ENCODE assay signal across 10 cellular contexts in the genomic region with DNA sequence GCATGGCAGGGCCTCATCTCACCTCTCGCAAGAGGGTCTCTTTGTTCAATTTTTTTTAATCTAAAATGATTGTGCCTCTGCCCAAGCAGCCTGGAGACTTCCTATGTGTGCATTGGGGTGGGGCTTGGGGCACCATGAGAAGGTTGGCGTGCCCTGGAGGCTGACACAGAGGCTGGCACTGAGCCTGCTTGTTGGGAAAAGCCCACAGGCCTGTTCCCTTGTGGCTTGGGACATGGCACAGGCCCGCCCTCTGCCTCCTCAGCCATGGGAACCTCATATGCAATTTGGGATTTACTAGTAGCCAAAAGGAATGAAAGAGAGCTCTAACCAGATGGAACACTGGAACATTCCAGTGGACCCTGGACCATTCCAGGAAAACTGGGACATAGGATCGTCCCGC. TPM values are rescaled to one million over a fixed set of nuclear protein-coding genes. Genes with fewer than 3 reads are reported as not detected.
DNase-seq lines count a peak whose midpoint lies in the region; ATAC-seq and TF ChIP-seq lines count a peak whose summit lies in the region.
"Had no signal": no experiment of that assay in that cellular context is flagged by ENCODE, and none has a peak within 500 bp of the region (broad histone marks: within the 10 kb centered on the region; RNA-seq: fewer than 3 reads in every experiment).

No MANE protein-coding gene starts in this region.

- H3K9me2 ChIP-seq in SU-DHL-6 (replicated peaks; ENCODE audit: insufficient read depth, low read length), result no peaks in the 10 kb centered on the region

- no peak overlapping the region for H3K4me3 ChIP-seq in CD8-positive, alpha-beta memory T cell (ENCODE audit: low read length)
- H3K4me3 ChIP-seq in SU-DHL-6 (ENCODE audit: insufficient read depth, low read length, poor library complexity, severe bottlenecking), result no peak overlapping the region
- peak overlapping the region; percentile 87 for H3K4me3 ChIP-seq in fibroblast of the aortic adventitia (ENCODE audit: low read depth, low read length)
- peak overlapping the region; percentile 65 for H3K4me3 ChIP-seq in psoas muscle

- H2AFZ ChIP-seq in SU-DHL-6 (ENCODE audit: low read depth, low read length, severe bottlenecking), result no peak overlapping the region

- CTCF ChIA-PET in CD8-positive, alpha-beta memory T cell (lab: Charles Lee), result interaction anchor here (0.8 to 1.5 kb wide), 4 partner anchors 9 to 79 kb away, joined by 3 to 6 read pairs (median 4); a partner anchor contains a TSS

- ATAC-seq in psoas muscle, result peak; percentile 36 to 79 (median 57)

- H3K36me3 ChIP-seq in CD8-positive, alpha-beta memory T cell (ENCODE audit: insufficient read depth, low read length), result no peaks in the 10 kb centered on the region
- H3K36me3 ChIP-seq in SU-DHL-6 (ENCODE audit: low read length) (no peaks in the 10 kb centered on the region), psoas muscle (ENCODE audit: insufficient read depth in 1 of 2, low read depth in 1 of 2) (no peaks in the 10 kb centered on the region)
- H3K36me3 ChIP-seq: adrenal gland had no signal

- H3K4me1 Mint-ChIP-seq in CD8-positive, alpha-beta memory T cell, result peaks cover 7 to 15% (median 10%) of the 10 kb centered on the region in 3 donors

- H3K4me3 Mint-ChIP-seq in CD8-positive, alpha-beta memory T cell, result peak overlapping the region in 6 of 7 donors; percentile 65 to 77 (median 73)

- H3K27me3 ChIP-seq in CD8-positive, alpha-beta memory T cell (ENCODE audit: insufficient read depth, low read length, poor library complexity, severe bottlenecking), result no peaks in the 10 kb centered on the region
- H3K27me3 ChIP-seq in SU-DHL-6 (ENCODE audit: low read length) (no peaks in the 10 kb centered on the region), psoas muscle (ENCODE audit: insufficient read depth in 3 of 3, low read length in 2 of 3) (no peaks in the 10 kb centered on the region)
- H3K27me3 ChIP-seq: adrenal gland had no signal

- DNase-seq in CD8-positive, alpha-beta memory T cell, result no peak
- DNase-seq in fibroblast of the aortic adventitia (ENCODE audit: low read depth) (no peak), psoas muscle (peak; percentile 69 to 88), NCI-H748 (lab: John Stamatoyannopoulos, UW; ENCODE audit: unreplicated experiment) (no peak), DMS114 treated with DMSO at 0.1 percent for 48 hours (lab: John Stamatoyannopoulos, UW; ENCODE audit: unreplicated experiment) (no peak), SKM-1 (lab: John Stamatoyannopoulos, UW; ENCODE audit: unreplicated experiment) (no peak), RKO (ENCODE audit: low spot score) (no peak)

- H4K20me1 ChIP-seq in SU-DHL-6 (ENCODE audit: low read depth, low read length), result no peaks in the 10 kb centered on the region

- H3K4me1 ChIP-seq in CD8-positive, alpha-beta memory T cell (ENCODE audit: insufficient read depth, low read length), result peaks cover 7% of the 10 kb centered on the region
- H3K4me1 ChIP-seq in psoas muscle, result peaks cover 13% of the 10 kb centered on the region

- TF ChIP-seq CTCF in SU-DHL-6 (IDR thresholded peaks at IDR 0.05; ENCODE audit: insufficient read depth, low read length, poor library complexity, severe bottlenecking) (no peak), fibroblast of the aortic adventitia (IDR thresholded peaks at IDR 0.05; ENCODE audit: insufficient read depth, low read length) (no peak), psoas muscle (IDR thresholded peaks at IDR 0.05) (no peak)

- peak overlapping the region; percentile 78 for H3K4me2 ChIP-seq in SU-DHL-6 (ENCODE audit: low read depth, low read length, poor library complexity, severe bottlenecking)

- H3K9me3 ChIP-seq in CD8-positive, alpha-beta memory T cell (ENCODE audit: low read length), result no peaks in the 10 kb centered on the region
- no peaks in the 10 kb centered on the region for H3K9me3 ChIP-seq in SU-DHL-6 (ENCODE audit: insufficient read depth, low read length)
- H3K9me3 ChIP-seq in psoas muscle, result no peaks in the 10 kb centered on the region
- H3K9me3 ChIP-seq: adrenal gland had no signal

- no peaks in the 10 kb centered on the region for H3F3A ChIP-seq in SU-DHL-6 (ENCODE audit: insufficient read depth)

- intact Hi-C loops in psoas muscle (cut with DNase I), result no loop called here

- peaks cover 0 to 6% of the 10 kb centered on the region in 2 donors for H3K27me3 Mint-ChIP-seq in CD8-positive, alpha-beta memory T cell

- POLR2A ChIA-PET in CD8-positive, alpha-beta memory T cell (lab: Charles Lee), result no interaction called here

- H3K27ac ChIP-seq in CD8-positive, alpha-beta memory T cell (ENCODE audit: low read depth, low read length), result no peak overlapping the region
- H3K27ac ChIP-seq in SU-DHL-6 (ENCODE audit: low read depth, low read length) (no peak overlapping the region), psoas muscle (peak overlapping the region; percentile 78)

- peak overlapping the region in 3 of 8 donors; percentile 4 to 61 (median 47) for H3K27ac Mint-ChIP-seq in CD8-positive, alpha-beta memory T cell

- no peaks in the 10 kb centered on the region for H3K9me3 Mint-ChIP-seq in CD8-positive, alpha-beta memory T cell

- 37 to 64% (median 42%) methylated on average over 5 of the region's 5 CpGs for WGBS in psoas muscle, 3 donors

- peak overlapping the region; percentile 62 for H3K9ac ChIP-seq in SU-DHL-6 (ENCODE audit: low read length)

- no peaks in the 10 kb centered on the region for H3K79me2 ChIP-seq in SU-DHL-6 (ENCODE audit: insufficient read depth, low read length)

- no peaks in the 10 kb centered on the region for H3K36me3 Mint-ChIP-seq in CD8-positive, alpha-beta memory T cell

RNA-seq across cellular contexts. Expression of a gene that starts 8.0 kb away (rescaled TPM):
- not detected for total RNA-seq in CD8-positive, alpha-beta memory T cell
- not detected for polyA plus RNA-seq in CD8-positive, alpha-beta memory T cell
- total RNA-seq in fibroblast of the aortic adventitia (ENCODE audit: low replicate concordance) (1.3 TPM in 1 of 2 replicates, not detected in the other), psoas muscle (not detected)
- under 1 TPM; 0.10 to 0.38 (median 0.13) TPM for polyA plus RNA-seq in psoas muscle
- total RNA-seq: NCI-H460 had no signal

RNA-seq across cellular contexts. Expression of a gene that starts 11.3 kb away (rescaled TPM):
- total RNA-seq in CD8-positive, alpha-beta memory T cell, result under 1 TPM in 1 of 2 experiments, not detected in 1; 0.18 TPM
- polyA plus RNA-seq in CD8-positive, alpha-beta memory T cell, result not detected
- 0.09 and 3.7 TPM in 2 replicates for total RNA-seq in fibroblast of the aortic adventitia (ENCODE audit: low replicate concordance)
- 10 to 100 TPM in 3 of 4 donors, 1 to 10 TPM in 1; 3.3 to 22.1 (median 17.3) TPM for total RNA-seq in psoas muscle
- polyA plus RNA-seq in psoas muscle, result 10 to 100 TPM in 1 of 3 donors, 1 to 10 TPM in 2; 3.2 to 17.1 (median 9.5) TPM

RNA-seq across cellular contexts. Expression of a gene that starts 15.1 kb away (rescaled TPM):
- not detected for total RNA-seq in CD8-positive, alpha-beta memory T cell
- 0.79 TPM for polyA plus RNA-seq in CD8-positive, alpha-beta memory T cell
- total RNA-seq in fibroblast of the aortic adventitia (ENCODE audit: low replicate concordance) (2.5 and 6.5 TPM in 2 replicates), psoas muscle (100 to 1,000 TPM; 409 to 860 (median 548) TPM)
- polyA plus RNA-seq in psoas muscle, result 100 to 1,000 TPM; 210 to 581 (median 299) TPM
- total RNA-seq: NCI-H460 had no signal

RNA-seq across cellular contexts. Expression of a gene that starts 19.5 kb away (rescaled TPM):
- 1 to 10 TPM in 1 of 2 experiments, under 1 TPM in 1; 0.60 to 1.0 TPM for total RNA-seq in CD8-positive, alpha-beta memory T cell
- 12.9 TPM for polyA plus RNA-seq in CD8-positive, alpha-beta memory T cell
- not detected in 2 replicates for total RNA-seq in fibroblast of the aortic adventitia (ENCODE audit: low replicate concordance)
- total RNA-seq in psoas muscle, result under 1 TPM in 3 of 4 donors, not detected in 1; 0.56 to 0.65 (median 0.58) TPM
- polyA plus RNA-seq in psoas muscle, result under 1 TPM in 1 of 3 donors, not detected in 2; 0.13 TPM
- total RNA-seq: adrenal gland, NCI-H460 had no signal

RNA-seq across cellular contexts. Expression of a gene that starts 31.0 kb away (rescaled TPM):
- total RNA-seq in CD8-positive, alpha-beta memory T cell, result 100 to 1,000 TPM; 295 TPM
- polyA plus RNA-seq in CD8-positive, alpha-beta memory T cell, result 560 TPM
- 11.5 and 59.8 TPM in 2 replicates for total RNA-seq in fibroblast of the aortic adventitia (ENCODE audit: low replicate concordance)
- total RNA-seq in psoas muscle, result 10 to 100 TPM in 3 of 4 donors, 1 to 10 TPM in 1; 9.5 to 14.8 (median 11.7) TPM
- 10 to 100 TPM in 2 of 3 donors, 1 to 10 TPM in 1; 6.4 to 19.1 (median 11.5) TPM for polyA plus RNA-seq in psoas muscle

Comparison
In these comparisons a context has a peak if more than half of its experiments do, and no peak if none do; other contexts are left out.
1. DNase-seq: peak in psoas muscle (2 of 2); none in CD8-positive, alpha-beta memory T cell (0 of 5), fibroblast of the aortic adventitia (single experiment), NCI-H748 (single experiment), DMS114 treated with DMSO at 0.1 percent for 48 hours (single experiment), SKM-1 (single experiment) and RKO (single experiment).
2. H3K4me3 ChIP-seq: peak in fibroblast of the aortic adventitia (single experiment) and psoas muscle (single experiment); none in CD8-positive, alpha-beta memory T cell (single experiment) and SU-DHL-6 (single experiment).
3. RNA of a gene that starts 15.1 kb away (total RNA-seq): 409 to 860 TPM in psoas muscle; 2.5 to 6.5 TPM in fibroblast of the aortic adventitia and not detected in CD8-positive, alpha-beta memory T cell; every median in the first group is over 10 times any median in the second.